In genomic region chr16:88773812-88774291, GRCh38 we compare ENCODE assay signal across 1 cellular context.
TF ChIP-seq lines count a peak whose summit lies in the region.

No MANE protein-coding gene starts in this region.

TF ChIP-seq in HepG2, 621 proteins besides CTCF, POLR2A, EP300 and RAD21:
- TF ChIP-seq AKNA (CRISPR knock-in tag; IDR thresholded peaks at IDR 0.05; ENCODE audit: borderline replicate concordance) (no peak), CHD4 (IDR thresholded peaks at IDR 0.05; ENCODE audit: borderline replicate concordance, low read length) (no peak), ZNF552 (CRISPR knock-in tag; IDR thresholded peaks at IDR 0.05; ENCODE audit: borderline replicate concordance) (no peak), ATRX (CRISPR knock-in tag; IDR thresholded peaks at IDR 0.05; ENCODE audit: borderline replicate concordance) (no peak), ZNF20 (CRISPR knock-in tag; IDR thresholded peaks at IDR 0.05) (no peak), SP140L (CRISPR knock-in tag; IDR thresholded peaks at IDR 0.05; ENCODE audit: borderline replicate concordance) (no peak), ZFP36L2 (CRISPR knock-in tag; IDR thresholded peaks at IDR 0.05) (no peak), CBX2 (IDR thresholded peaks at IDR 0.05; ENCODE audit: low read depth, low read length) (no peak), CBX2 (CRISPR knock-in tag; IDR thresholded peaks at IDR 0.05; ENCODE audit: low read depth) (no peak), SMC3 (IDR thresholded peaks at IDR 0.05; ENCODE audit: low read length) (no peak), ZNF430 (CRISPR knock-in tag; IDR thresholded peaks at IDR 0.05) (no peak), FOXJ3 (CRISPR knock-in tag; IDR thresholded peaks at IDR 0.05; ENCODE audit: borderline replicate concordance) (no peak), KDM6A (CRISPR knock-in tag; IDR thresholded peaks at IDR 0.05; ENCODE audit: low read depth) (no peak), NONO (IDR thresholded peaks at IDR 0.05) (no peak), NONO (CRISPR knock-in tag; conservative IDR thresholded peaks at IDR 0.05) (no peak)
- TF ChIP-seq, protein P1, sequence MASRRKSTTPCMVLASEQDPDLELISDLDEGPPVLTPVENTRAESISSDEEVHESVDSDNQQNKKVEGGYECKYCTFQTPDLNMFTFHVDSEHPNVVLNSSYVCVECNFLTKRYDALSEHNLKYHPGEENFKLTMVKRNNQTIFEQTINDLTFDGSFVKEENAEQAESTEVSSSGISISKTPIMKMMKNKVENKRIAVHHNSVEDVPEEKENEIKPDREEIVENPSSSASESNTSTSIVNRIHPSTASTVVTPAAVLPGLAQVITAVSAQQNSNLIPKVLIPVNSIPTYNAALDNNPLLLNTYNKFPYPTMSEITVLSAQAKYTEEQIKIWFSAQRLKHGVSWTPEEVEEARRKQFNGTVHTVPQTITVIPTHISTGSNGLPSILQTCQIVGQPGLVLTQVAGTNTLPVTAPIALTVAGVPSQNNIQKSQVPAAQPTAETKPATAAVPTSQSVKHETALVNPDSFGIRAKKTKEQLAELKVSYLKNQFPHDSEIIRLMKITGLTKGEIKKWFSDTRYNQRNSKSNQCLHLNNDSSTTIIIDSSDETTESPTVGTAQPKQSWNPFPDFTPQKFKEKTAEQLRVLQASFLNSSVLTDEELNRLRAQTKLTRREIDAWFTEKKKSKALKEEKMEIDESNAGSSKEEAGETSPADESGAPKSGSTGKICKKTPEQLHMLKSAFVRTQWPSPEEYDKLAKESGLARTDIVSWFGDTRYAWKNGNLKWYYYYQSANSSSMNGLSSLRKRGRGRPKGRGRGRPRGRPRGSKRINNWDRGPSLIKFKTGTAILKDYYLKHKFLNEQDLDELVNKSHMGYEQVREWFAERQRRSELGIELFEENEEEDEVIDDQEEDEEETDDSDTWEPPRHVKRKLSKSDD (CRISPR knock-in tag; IDR thresholded peaks at IDR 0.05; ENCODE audit: low read depth): no peak
- TF ChIP-seq, protein P2, sequence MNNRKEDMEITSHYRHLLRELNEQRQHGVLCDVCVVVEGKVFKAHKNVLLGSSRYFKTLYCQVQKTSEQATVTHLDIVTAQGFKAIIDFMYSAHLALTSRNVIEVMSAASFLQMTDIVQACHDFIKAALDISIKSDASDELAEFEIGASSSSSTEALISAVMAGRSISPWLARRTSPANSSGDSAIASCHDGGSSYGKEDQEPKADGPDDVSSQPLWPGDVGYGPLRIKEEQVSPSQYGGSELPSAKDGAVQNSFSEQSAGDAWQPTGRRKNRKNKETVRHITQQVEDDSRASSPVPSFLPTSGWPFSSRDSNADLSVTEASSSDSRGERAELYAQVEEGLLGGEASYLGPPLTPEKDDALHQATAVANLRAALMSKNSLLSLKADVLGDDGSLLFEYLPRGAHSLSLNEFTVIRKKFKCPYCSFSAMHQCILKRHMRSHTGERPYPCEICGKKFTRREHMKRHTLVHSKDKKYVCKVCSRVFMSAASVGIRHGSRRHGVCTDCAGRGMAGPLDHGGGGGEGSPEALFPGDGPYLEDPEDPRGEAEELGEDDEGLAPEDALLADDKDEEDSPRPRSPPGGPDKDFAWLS (CRISPR knock-in tag; IDR thresholded peaks at IDR 0.05; ENCODE audit: borderline replicate concordance): no peak
